Comparison of ENCODE assay signal across 1 cellular context in the genomic region with DNA sequence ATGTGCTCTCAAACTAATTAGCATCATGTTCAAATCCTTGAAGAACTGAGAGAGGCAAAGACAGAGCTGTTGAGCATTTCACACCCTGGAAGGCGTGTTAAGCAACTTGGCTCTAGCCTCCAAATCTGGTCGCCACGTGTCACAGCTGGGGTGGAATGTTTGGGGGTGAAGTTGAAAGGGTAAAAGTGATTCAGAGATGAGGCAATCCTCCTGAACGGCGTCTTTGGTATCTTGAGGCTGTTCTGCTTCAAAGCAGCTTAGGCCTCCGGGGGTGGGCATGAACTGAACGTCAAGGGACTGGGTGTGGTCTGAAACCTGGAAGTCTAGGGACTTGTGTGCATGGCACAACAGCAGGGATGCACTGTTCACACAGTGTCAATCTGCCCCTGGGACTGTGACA.
TF ChIP-seq lines count a peak whose summit lies in the region.

No MANE protein-coding gene starts in this region.

TF ChIP-seq in HCT116, 20 proteins besides CTCF, POLR2A, EP300 and RAD21 (continued from another document):
- TF ChIP-seq, protein P1, sequence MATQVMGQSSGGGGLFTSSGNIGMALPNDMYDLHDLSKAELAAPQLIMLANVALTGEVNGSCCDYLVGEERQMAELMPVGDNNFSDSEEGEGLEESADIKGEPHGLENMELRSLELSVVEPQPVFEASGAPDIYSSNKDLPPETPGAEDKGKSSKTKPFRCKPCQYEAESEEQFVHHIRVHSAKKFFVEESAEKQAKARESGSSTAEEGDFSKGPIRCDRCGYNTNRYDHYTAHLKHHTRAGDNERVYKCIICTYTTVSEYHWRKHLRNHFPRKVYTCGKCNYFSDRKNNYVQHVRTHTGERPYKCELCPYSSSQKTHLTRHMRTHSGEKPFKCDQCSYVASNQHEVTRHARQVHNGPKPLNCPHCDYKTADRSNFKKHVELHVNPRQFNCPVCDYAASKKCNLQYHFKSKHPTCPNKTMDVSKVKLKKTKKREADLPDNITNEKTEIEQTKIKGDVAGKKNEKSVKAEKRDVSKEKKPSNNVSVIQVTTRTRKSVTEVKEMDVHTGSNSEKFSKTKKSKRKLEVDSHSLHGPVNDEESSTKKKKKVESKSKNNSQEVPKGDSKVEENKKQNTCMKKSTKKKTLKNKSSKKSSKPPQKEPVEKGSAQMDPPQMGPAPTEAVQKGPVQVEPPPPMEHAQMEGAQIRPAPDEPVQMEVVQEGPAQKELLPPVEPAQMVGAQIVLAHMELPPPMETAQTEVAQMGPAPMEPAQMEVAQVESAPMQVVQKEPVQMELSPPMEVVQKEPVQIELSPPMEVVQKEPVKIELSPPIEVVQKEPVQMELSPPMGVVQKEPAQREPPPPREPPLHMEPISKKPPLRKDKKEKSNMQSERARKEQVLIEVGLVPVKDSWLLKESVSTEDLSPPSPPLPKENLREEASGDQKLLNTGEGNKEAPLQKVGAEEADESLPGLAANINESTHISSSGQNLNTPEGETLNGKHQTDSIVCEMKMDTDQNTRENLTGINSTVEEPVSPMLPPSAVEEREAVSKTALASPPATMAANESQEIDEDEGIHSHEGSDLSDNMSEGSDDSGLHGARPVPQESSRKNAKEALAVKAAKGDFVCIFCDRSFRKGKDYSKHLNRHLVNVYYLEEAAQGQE (IDR thresholded peaks at IDR 0.05; ENCODE audit: low read depth): no peak
- TF ChIP-seq EGR1 (IDR thresholded peaks at IDR 0.05; ENCODE audit: low read depth) (peak; percentile 49), ELF1 (IDR thresholded peaks at IDR 0.05; ENCODE audit: borderline replicate concordance, low read depth) (no peak)
